In the genomic region with DNA sequence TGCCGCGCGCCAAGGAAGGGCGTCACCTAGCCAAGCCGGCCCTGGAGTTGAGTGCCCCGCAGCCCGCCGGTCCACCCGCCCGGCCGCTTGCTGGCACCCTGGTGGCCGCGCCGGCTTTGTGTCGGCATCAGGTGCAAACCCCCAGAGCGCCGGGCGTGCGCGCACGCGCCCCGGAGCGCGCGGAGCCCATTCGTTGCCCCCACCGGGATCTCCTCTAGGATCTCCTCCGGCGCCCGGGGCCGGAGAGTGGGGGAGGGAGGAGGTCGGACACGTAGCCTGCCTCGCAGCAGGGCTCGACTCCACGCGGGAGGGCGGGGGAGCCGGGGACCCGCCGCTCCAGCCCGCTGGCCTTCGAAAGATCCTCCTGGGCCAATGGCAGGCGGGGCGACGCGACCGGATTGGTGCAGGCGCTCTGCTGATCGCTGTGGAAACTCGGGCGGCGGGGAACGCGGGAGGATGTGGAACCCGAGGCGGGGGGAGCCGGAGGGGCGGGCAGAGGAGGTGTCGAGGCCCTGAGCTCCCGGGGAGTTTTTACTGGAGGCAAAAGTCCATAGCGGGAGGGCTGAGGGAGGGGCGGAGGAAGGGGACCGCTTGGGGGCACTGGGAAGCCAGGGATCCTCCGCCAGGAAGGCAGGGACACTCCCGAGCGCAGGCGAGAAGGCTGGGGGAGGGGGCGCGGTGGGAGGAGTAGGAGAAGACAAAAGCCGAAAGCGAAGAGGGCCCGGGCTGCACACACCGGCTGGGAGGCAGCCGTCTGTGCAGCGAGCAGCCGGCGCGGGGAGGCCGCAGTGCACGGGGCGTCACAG, we compare ENCODE assay signal across 8 cellular contexts. TPM values are rescaled to one million over a fixed set of nuclear protein-coding genes. Genes with fewer than 3 reads are reported as not detected.
DNase-seq lines count a peak whose midpoint lies in the region; ATAC-seq, FAIRE-seq and TF ChIP-seq lines count a peak whose summit lies in the region.

A gene (plus strand): TSS at position 728 of the 806 bp plus-strand sequence. CDS start 91 bp downstream, outside the sequence.

- BruUV-seq in GM12878 (replicated peaks; lab: Mats Ljungman, UMichigan) = no TSS peak

- no peak for FAIRE-seq in GM12878 (lab: Jason Lieb, UNC)

- H3K79me2 ChIP-seq in GM12878 (ENCODE audit: control insufficient read depth, insufficient read depth, low read length) = peaks cover 59% of the 10 kb centered on the region

- H3K4me1 ChIP-seq in GM12878 (ENCODE audit: control insufficient read depth, insufficient read depth, low read length) = peaks cover 19% of the 10 kb centered on the region

- H3K27me3 ChIP-seq in GM12878 (replicated peaks in 1 of 2; ENCODE audit: control insufficient read depth in 2 of 2, insufficient read depth in 2 of 2, low read length in 1 of 2) = no peaks in the 10 kb centered on the region

- TF ChIP-seq EP300 in GM12878 (IDR thresholded peaks at IDR 0.05; ENCODE audit: borderline replicate concordance in 1 of 2, control insufficient read depth in 1 of 2, low read depth in 2 of 2, low read length in 2 of 2) = no peak

- CTCF ChIA-PET in GM12878 (lab: Yijun Ruan, JAX) = interaction anchor here (0.7 to 9.7 kb wide), 6 partner anchors 11 to 280 kb away, joined by 3 to 75 read pairs (median 4); a partner anchor contains a TSS

- peak within 1 kb of the TSS; percentile 87 for H2AFZ ChIP-seq in GM12878 (ENCODE audit: control insufficient read depth, low read depth, low read length)

- no peak for TF ChIP-seq RAD21 in GM12878 (IDR thresholded peaks at IDR 0.05; ENCODE audit: insufficient read depth, low read depth, low read length)

- TF ChIP-seq CTCF in GM12872 (IDR thresholded peaks at IDR 0.05; ENCODE audit: insufficient read depth, low read depth, low read length) (0 out of 3 replicates have a peak, but pooled peaks have one; percentile 21), GM12878 (IDR thresholded peaks at IDR 0.05 in 2 of 3, conservative IDR thresholded peaks at IDR 0.05 in 1 of 3; ENCODE audit: control insufficient read depth in 2 of 3, extremely low read depth in 1 of 3, insufficient read depth in 1 of 3, low read depth in 3 of 3, low read length in 3 of 3) (peak in 2 of 3 experiments; percentile 9 to 14; a peak in 2 of 6 replicates)

- peak within 1 kb of the TSS; percentile 93 for H3K4me2 ChIP-seq in GM12878 (ENCODE audit: control insufficient read depth, insufficient read depth)

- H3K4me3 ChIP-seq in GM12878 = peak within 1 kb of the TSS; percentile 100

- intact Hi-C loops in GM12878 (cut with micrococcal nuclease; ENCODE audit: unreplicated experiment) = loop anchor here (1.0 to 5.0 kb wide), 2 partner anchors 11 to 140 kb away; a partner anchor contains a TSS

- whole genome bisulfite sequencing in GM12878 (ENCODE audit: insufficient coverage, insufficient replicate concordance, low lambda C conversion rate, missing lambda C conversion rate) = 1% methylated on average over 76 of the region's 83 CpGs

- DNase-seq in NCI-H146 (lab: John Stamatoyannopoulos, UW) (peak; percentile 99), T-helper 2 cell (peak in 3 of 5 experiments; percentile 29 to 91 (median 44)), GM12878 (ENCODE audit: low read depth, low spot score) (peak; percentile 81), hypothalamus (lab: John Stamatoyannopoulos, UW) (peak; percentile 60 to 99 (median 94)), renal cortical epithelial cell (ENCODE audit: low read depth) (peak; percentile 78), cortex of kidney (lab: John Stamatoyannopoulos, UW) (no peak)

- peak within 1 kb of the TSS; percentile 95 for H3K27ac ChIP-seq in GM12878 (ENCODE audit: control insufficient read depth, insufficient read depth)

- POLR2A ChIA-PET in GM12878 (lab: Charles Lee) = interaction anchor here (0.7 to 6.9 kb wide), 10 partner anchors 10 to 1459 kb away, joined by 3 to 167 read pairs (median 6); a partner anchor contains a TSS

- ATAC-seq in HG02678 (IDR thresholded peaks at IDR 0.05; ENCODE audit: unreplicated experiment) = peak; percentile 70
- ATAC-seq in GM12878 = peak; percentile 87

- H3K36me3 ChIP-seq in GM12878 (ENCODE audit: control insufficient read depth in 2 of 2, insufficient read depth in 2 of 2, low read length in 1 of 2) = peaks cover 0 to 6% of the 10 kb centered on the region in 2 experiments; a peak in 1 of 4 replicates

- H4K20me1 ChIP-seq in GM12878 (ENCODE audit: control insufficient read depth, insufficient read depth) = no peaks in the 10 kb centered on the region

- in situ Hi-C loops in GM12878 (cut with MboI) = no loop called here

- peak within 1 kb of the TSS; percentile 95 for H3K9ac ChIP-seq in GM12878 (ENCODE audit: control insufficient read depth, insufficient read depth, low read length)

- RAD21 ChIA-PET in GM12878 (lab: Charles Lee; ENCODE audit: unreplicated experiment) = interaction anchor here (1.0 to 6.9 kb wide), 4 partner anchors 11 to 71 kb away, joined by 3 to 51 read pairs (median 28); a partner anchor contains a TSS

- H3K9me3 ChIP-seq in GM12878 (replicated peaks; ENCODE audit: control insufficient read depth, insufficient read depth, low read length) = no peaks in the 10 kb centered on the region

- SMC1A ChIA-PET in GM12878 (lab: Charles Lee; ENCODE audit: uncharacterized antibody, unreplicated experiment) = interaction anchor here (0.6 to 6.2 kb wide), 5 partner anchors 11 to 488 kb away, joined by 3 to 67 read pairs (median 4); a partner anchor contains a TSS

- peak; percentile 84 for TF ChIP-seq POLR2A in GM12878 (IDR thresholded peaks at IDR 0.05; ENCODE audit: low read depth, low read length)

TF ChIP-seq in GM12878, 131 proteins besides CTCF, POLR2A, EP300 and RAD21 (continues in another document):
- peak in 1 of 2 experiments; percentile 5; a peak in 1 of 4 replicates for TF ChIP-seq CEBPB (IDR thresholded peaks at IDR 0.05; ENCODE audit: borderline replicate concordance in 1 of 2, low read depth in 2 of 2, low read length in 2 of 2)
- TF ChIP-seq, protein P1, sequence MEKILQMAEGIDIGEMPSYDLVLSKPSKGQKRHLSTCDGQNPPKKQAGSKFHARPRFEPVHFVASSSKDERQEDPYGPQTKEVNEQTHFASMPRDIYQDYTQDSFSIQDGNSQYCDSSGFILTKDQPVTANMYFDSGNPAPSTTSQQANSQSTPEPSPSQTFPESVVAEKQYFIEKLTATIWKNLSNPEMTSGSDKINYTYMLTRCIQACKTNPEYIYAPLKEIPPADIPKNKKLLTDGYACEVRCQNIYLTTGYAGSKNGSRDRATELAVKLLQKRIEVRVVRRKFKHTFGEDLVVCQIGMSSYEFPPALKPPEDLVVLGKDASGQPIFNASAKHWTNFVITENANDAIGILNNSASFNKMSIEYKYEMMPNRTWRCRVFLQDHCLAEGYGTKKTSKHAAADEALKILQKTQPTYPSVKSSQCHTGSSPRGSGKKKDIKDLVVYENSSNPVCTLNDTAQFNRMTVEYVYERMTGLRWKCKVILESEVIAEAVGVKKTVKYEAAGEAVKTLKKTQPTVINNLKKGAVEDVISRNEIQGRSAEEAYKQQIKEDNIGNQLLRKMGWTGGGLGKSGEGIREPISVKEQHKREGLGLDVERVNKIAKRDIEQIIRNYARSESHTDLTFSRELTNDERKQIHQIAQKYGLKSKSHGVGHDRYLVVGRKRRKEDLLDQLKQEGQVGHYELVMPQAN (conservative IDR thresholded peaks at IDR 0.05) = peak; percentile 81
- TF ChIP-seq, protein P2, sequence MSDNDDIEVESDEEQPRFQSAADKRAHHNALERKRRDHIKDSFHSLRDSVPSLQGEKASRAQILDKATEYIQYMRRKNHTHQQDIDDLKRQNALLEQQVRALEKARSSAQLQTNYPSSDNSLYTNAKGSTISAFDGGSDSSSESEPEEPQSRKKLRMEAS (IDR thresholded peaks at IDR 0.05; ENCODE audit: low read depth, low read length) = peak; percentile 43
- no peak for TF ChIP-seq SRF (IDR thresholded peaks at IDR 0.05; ENCODE audit: low read depth in 2 of 2, low read length in 2 of 2)
- TF ChIP-seq RFX5 (IDR thresholded peaks at IDR 0.05; ENCODE audit: low read depth, low read length) = peak; percentile 35; the same call in 1 of the 2 replicates
- TF ChIP-seq, protein P3, sequence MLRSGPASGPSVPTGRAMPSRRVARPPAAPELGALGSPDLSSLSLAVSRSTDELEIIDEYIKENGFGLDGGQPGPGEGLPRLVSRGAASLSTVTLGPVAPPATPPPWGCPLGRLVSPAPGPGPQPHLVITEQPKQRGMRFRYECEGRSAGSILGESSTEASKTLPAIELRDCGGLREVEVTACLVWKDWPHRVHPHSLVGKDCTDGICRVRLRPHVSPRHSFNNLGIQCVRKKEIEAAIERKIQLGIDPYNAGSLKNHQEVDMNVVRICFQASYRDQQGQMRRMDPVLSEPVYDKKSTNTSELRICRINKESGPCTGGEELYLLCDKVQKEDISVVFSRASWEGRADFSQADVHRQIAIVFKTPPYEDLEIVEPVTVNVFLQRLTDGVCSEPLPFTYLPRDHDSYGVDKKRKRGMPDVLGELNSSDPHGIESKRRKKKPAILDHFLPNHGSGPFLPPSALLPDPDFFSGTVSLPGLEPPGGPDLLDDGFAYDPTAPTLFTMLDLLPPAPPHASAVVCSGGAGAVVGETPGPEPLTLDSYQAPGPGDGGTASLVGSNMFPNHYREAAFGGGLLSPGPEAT (IDR thresholded peaks at IDR 0.05; ENCODE audit: low read depth) = peak; percentile 64; the same call in 1 of the 2 replicates
- peak; percentile 38; the same call in 1 of the 2 replicates for TF ChIP-seq YY1 (IDR thresholded peaks at IDR 0.05; ENCODE audit: low read depth, low read length)
- no peak for TF ChIP-seq RAD51 (IDR thresholded peaks at IDR 0.05)
- TF ChIP-seq HCFC1 (IDR thresholded peaks at IDR 0.05; ENCODE audit: low read length) = peak; percentile 17; the same call in 1 of the 2 replicates
- peak; percentile 75; the same call in 1 of the 2 replicates for TF ChIP-seq TCF3 (IDR thresholded peaks at IDR 0.05; ENCODE audit: borderline replicate concordance, insufficient read depth, low read depth, low read length)

RNA-seq across cellular contexts. Expression of the gene that starts here (rescaled TPM):
- total RNA-seq in GM12878 (2013; cell fraction: nucleolus; rRNA removed) = 213 and 225 TPM in 2 replicates
- 156 and 158 TPM in 2 replicates for total RNA-seq in GM12878 (2014; rRNA removed)
- 142 and 152 TPM in 2 replicates for total RNA-seq in GM12878 (2014; rRNA removed; fragmentation: Illumina TruSeq; extraction: Trizol)
- total RNA-seq in GM12878 (2021) = 294 and 315 TPM in 2 replicates
- polyA plus RNA-seq in GM12878 (2011; ENCODE audit: low read depth) = 88.1 TPM
- 165 and 313 TPM in 2 replicates for polyA plus RNA-seq in GM12878 (2011; rRNA removed)
- 385 and 386 TPM in 2 replicates for polyA plus RNA-seq in GM12878 (2011; cell fraction: cytosol; rRNA removed)
- 355 and 386 TPM in 2 replicates for polyA plus RNA-seq in GM12878 (2011; cell fraction: nucleus; rRNA removed)
- polyA plus RNA-seq in GM12878 (2012) = 145 and 173 TPM in 2 replicates
- 312 and 333 TPM in 2 replicates for polyA plus RNA-seq in GM12878 (2014; fragmentation: Illumina TruSeq; extraction: Trizol)
- polyA plus RNA-seq in GM12878 (2014; fragmentation: Nextera tagmentation; extraction: Ambion mirVana) = 1 to 10 TPM; 3.3 to 6.4 TPM
- polyA plus RNA-seq in GM12878 (2014; rRNA removed) = 188 and 204 TPM in 2 replicates
- 10 to 100 TPM; 92.1 to 92.7 TPM for polyA plus RNA-seq in GM12878 (2016; fragmentation: Nextera tagmentation; extraction: Ambion mirVana)
- 615 and 704 TPM in 2 replicates for polyA minus RNA-seq in GM12878 (2011; rRNA and poly(A)+ RNA removed)
- 158 and 174 TPM in 2 replicates for polyA minus RNA-seq in GM12878 (2011; cell fraction: cytosol; rRNA and poly(A)+ RNA removed)
- 88.4 and 155 TPM in 2 replicates for polyA minus RNA-seq in GM12878 (2011; cell fraction: nucleus; rRNA and poly(A)+ RNA removed)
- total RNA-seq in renal cortical epithelial cell = 37.7 and 199 TPM in 2 replicates
